1 cellular context compared by ENCODE assay signal in the genomic region with DNA sequence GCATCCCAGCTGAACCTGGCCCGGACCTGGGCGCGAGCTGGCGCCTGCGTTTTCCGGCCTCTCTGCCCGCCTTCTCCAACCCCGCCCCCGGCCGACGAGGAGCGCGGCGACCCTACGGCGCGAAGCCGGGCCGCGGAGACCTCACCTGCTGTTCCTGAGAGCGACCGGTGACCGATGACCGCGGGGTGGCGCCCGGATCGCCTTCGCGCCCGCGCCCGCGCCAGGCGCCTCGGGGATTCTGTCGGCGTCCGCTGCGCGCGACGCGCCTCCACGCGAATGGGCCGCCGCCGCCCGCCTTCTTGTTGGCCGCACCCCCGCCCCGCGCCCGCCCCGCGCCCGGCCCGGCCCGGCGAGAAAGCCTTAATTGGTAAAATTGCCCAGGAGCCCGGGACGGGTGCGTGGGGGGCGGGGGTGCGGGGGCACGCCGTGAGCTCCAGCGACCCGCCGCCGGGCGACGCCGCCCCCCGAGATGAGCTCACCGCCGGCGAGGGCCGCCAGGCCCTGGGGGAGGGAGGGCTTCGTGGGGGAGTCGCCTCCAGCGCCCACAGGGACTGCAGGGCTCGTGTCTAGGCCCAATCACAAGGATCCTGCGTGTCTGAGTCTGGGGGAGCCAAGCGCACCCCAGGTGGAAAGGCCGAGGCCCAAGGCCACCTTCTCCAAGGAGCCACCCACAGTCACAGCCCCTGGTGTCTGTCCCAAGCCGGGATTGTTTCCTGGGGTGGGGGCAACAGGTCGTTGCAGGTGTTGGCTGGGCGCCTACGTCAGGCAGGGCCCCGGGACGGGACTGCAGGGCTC.
TF ChIP-seq lines count a peak whose summit lies in the region.

A gene with protein sequence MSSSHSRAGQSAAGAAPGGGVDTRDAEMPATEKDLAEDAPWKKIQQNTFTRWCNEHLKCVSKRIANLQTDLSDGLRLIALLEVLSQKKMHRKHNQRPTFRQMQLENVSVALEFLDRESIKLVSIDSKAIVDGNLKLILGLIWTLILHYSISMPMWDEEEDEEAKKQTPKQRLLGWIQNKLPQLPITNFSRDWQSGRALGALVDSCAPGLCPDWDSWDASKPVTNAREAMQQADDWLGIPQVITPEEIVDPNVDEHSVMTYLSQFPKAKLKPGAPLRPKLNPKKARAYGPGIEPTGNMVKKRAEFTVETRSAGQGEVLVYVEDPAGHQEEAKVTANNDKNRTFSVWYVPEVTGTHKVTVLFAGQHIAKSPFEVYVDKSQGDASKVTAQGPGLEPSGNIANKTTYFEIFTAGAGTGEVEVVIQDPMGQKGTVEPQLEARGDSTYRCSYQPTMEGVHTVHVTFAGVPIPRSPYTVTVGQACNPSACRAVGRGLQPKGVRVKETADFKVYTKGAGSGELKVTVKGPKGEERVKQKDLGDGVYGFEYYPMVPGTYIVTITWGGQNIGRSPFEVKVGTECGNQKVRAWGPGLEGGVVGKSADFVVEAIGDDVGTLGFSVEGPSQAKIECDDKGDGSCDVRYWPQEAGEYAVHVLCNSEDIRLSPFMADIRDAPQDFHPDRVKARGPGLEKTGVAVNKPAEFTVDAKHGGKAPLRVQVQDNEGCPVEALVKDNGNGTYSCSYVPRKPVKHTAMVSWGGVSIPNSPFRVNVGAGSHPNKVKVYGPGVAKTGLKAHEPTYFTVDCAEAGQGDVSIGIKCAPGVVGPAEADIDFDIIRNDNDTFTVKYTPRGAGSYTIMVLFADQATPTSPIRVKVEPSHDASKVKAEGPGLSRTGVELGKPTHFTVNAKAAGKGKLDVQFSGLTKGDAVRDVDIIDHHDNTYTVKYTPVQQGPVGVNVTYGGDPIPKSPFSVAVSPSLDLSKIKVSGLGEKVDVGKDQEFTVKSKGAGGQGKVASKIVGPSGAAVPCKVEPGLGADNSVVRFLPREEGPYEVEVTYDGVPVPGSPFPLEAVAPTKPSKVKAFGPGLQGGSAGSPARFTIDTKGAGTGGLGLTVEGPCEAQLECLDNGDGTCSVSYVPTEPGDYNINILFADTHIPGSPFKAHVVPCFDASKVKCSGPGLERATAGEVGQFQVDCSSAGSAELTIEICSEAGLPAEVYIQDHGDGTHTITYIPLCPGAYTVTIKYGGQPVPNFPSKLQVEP (N-terminal part only) (minus strand): TSS at position 274 of the 795 bp plus-strand sequence. CDS start 3,389 bp downstream, outside the sequence.

TF ChIP-seq in HEK293, 187 proteins besides CTCF, POLR2A, EP300 and RAD21 (continued from another document and continues in another):
- TF ChIP-seq, protein P1, sequence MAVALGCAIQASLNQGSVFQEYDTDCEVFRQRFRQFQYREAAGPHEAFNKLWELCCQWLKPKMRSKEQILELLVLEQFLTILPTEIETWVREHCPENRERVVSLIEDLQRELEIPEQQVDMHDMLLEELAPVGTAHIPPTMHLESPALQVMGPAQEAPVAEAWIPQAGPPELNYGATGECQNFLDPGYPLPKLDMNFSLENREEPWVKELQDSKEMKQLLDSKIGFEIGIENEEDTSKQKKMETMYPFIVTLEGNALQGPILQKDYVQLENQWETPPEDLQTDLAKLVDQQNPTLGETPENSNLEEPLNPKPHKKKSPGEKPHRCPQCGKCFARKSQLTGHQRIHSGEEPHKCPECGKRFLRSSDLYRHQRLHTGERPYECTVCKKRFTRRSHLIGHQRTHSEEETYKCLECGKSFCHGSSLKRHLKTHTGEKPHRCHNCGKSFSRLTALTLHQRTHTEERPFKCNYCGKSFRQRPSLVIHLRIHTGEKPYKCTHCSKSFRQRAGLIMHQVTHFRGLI (tag by site-specific recombination; IDR thresholded peaks at IDR 0.05) = peak; percentile 37; the same call in 1 of the 2 replicates
- TF ChIP-seq ZNF341 (tag by site-specific recombination; IDR thresholded peaks at IDR 0.05; ENCODE audit: low read depth) (no peak), ZXDB (tag by site-specific recombination; IDR thresholded peaks at IDR 0.05) (peak; percentile 33; the same call in 1 of the 2 replicates), SP3 (tag by site-specific recombination; IDR thresholded peaks at IDR 0.05) (peak; percentile 39; the same call in 1 of the 2 replicates), GLI2 (tag by site-specific recombination; IDR thresholded peaks at IDR 0.05; ENCODE audit: borderline replicate concordance, low read depth) (no peak), ZNF184 (tag by site-specific recombination; IDR thresholded peaks at IDR 0.05) (no peak), ZNF223 (tag by site-specific recombination; IDR thresholded peaks at IDR 0.05) (no peak), ZNF202 (tag by site-specific recombination; IDR thresholded peaks at IDR 0.05; ENCODE audit: borderline replicate concordance) (no peak), ZNF404 (tag by site-specific recombination; IDR thresholded peaks at IDR 0.05) (no peak), BCL11B (tag by site-specific recombination; IDR thresholded peaks at IDR 0.05; ENCODE audit: low read depth) (no peak), ZBTB20 (tag by site-specific recombination; IDR thresholded peaks at IDR 0.05) (peak; percentile 99), GLI4 (tag by site-specific recombination; IDR thresholded peaks at IDR 0.05) (no peak), ZBTB8A (tag by site-specific recombination; IDR thresholded peaks at IDR 0.05) (peak; percentile 86), ZFHX2 (tag by site-specific recombination; conservative IDR thresholded peaks at IDR 0.05) (peak; percentile 87), KLF9 (tag by site-specific recombination; IDR thresholded peaks at IDR 0.05; ENCODE audit: low read depth) (no peak; the same call in 1 of the 2 replicates), ZNF324 (tag by site-specific recombination; IDR thresholded peaks at IDR 0.05) (no peak), ZNF423 (tag by site-specific recombination; IDR thresholded peaks at IDR 0.05) (0 out of 2 replicates have a peak, but pooled peaks have one; percentile 43), ZFP41 (tag by site-specific recombination; IDR thresholded peaks at IDR 0.05; ENCODE audit: borderline replicate concordance) (no peak), SP2 (tag by site-specific recombination; IDR thresholded peaks at IDR 0.05) (peak; percentile 33), ZEB2 (tag by site-specific recombination; IDR thresholded peaks at IDR 0.05) (peak; percentile 71; the same call in 1 of the 2 replicates), SCRT1 (tag by site-specific recombination; IDR thresholded peaks at IDR 0.05; ENCODE audit: borderline replicate concordance) (peak; percentile 94), ZNF248 (tag by site-specific recombination; IDR thresholded peaks at IDR 0.05) (no peak), ZNF2 (tag by site-specific recombination; IDR thresholded peaks at IDR 0.05) (peak; percentile 19; the same call in 1 of the 2 replicates), KLF1 (tag by site-specific recombination; IDR thresholded peaks at IDR 0.05) (peak; percentile 43), ZNF624 (tag by site-specific recombination; IDR thresholded peaks at IDR 0.05) (no peak)
- TF ChIP-seq, protein P2, sequence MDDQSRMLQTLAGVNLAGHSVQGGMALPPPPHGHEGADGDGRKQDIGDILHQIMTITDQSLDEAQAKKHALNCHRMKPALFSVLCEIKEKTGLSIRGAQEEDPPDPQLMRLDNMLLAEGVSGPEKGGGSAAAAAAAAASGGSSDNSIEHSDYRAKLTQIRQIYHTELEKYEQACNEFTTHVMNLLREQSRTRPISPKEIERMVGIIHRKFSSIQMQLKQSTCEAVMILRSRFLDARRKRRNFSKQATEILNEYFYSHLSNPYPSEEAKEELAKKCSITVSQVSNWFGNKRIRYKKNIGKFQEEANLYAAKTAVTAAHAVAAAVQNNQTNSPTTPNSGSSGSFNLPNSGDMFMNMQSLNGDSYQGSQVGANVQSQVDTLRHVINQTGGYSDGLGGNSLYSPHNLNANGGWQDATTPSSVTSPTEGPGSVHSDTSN (CRISPR knock-in tag; IDR thresholded peaks at IDR 0.05) = no peak; the same call in 1 of the 2 replicates
- TF ChIP-seq, protein P3, sequence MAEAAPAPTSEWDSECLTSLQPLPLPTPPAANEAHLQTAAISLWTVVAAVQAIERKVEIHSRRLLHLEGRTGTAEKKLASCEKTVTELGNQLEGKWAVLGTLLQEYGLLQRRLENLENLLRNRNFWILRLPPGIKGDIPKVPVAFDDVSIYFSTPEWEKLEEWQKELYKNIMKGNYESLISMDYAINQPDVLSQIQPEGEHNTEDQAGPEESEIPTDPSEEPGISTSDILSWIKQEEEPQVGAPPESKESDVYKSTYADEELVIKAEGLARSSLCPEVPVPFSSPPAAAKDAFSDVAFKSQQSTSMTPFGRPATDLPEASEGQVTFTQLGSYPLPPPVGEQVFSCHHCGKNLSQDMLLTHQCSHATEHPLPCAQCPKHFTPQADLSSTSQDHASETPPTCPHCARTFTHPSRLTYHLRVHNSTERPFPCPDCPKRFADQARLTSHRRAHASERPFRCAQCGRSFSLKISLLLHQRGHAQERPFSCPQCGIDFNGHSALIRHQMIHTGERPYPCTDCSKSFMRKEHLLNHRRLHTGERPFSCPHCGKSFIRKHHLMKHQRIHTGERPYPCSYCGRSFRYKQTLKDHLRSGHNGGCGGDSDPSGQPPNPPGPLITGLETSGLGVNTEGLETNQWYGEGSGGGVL (tag by site-specific recombination; IDR thresholded peaks at IDR 0.05) = peak; percentile 58; the same call in 1 of the 2 replicates
- TF ChIP-seq, protein P4, sequence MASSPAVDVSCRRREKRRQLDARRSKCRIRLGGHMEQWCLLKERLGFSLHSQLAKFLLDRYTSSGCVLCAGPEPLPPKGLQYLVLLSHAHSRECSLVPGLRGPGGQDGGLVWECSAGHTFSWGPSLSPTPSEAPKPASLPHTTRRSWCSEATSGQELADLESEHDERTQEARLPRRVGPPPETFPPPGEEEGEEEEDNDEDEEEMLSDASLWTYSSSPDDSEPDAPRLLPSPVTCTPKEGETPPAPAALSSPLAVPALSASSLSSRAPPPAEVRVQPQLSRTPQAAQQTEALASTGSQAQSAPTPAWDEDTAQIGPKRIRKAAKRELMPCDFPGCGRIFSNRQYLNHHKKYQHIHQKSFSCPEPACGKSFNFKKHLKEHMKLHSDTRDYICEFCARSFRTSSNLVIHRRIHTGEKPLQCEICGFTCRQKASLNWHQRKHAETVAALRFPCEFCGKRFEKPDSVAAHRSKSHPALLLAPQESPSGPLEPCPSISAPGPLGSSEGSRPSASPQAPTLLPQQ (tag by site-specific recombination; IDR thresholded peaks at IDR 0.05) = 0 out of 2 replicates have a peak, but pooled peaks have one; percentile 7
- TF ChIP-seq, protein P5, sequence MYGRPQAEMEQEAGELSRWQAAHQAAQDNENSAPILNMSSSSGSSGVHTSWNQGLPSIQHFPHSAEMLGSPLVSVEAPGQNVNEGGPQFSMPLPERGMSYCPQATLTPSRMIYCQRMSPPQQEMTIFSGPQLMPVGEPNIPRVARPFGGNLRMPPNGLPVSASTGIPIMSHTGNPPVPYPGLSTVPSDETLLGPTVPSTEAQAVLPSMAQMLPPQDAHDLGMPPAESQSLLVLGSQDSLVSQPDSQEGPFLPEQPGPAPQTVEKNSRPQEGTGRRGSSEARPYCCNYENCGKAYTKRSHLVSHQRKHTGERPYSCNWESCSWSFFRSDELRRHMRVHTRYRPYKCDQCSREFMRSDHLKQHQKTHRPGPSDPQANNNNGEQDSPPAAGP (tag by site-specific recombination; IDR thresholded peaks at IDR 0.05) = peak; percentile 64; the same call in 1 of the 2 replicates
- TF ChIP-seq, protein P6, sequence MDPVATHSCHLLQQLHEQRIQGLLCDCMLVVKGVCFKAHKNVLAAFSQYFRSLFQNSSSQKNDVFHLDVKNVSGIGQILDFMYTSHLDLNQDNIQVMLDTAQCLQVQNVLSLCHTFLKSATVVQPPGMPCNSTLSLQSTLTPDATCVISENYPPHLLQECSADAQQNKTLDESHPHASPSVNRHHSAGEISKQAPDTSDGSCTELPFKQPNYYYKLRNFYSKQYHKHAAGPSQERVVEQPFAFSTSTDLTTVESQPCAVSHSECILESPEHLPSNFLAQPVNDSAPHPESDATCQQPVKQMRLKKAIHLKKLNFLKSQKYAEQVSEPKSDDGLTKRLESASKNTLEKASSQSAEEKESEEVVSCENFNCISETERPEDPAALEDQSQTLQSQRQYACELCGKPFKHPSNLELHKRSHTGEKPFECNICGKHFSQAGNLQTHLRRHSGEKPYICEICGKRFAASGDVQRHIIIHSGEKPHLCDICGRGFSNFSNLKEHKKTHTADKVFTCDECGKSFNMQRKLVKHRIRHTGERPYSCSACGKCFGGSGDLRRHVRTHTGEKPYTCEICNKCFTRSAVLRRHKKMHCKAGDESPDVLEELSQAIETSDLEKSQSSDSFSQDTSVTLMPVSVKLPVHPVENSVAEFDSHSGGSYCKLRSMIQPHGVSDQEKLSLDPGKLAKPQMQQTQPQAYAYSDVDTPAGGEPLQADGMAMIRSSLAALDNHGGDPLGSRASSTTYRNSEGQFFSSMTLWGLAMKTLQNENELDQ (tag by site-specific recombination; IDR thresholded peaks at IDR 0.05; ENCODE audit: low read depth) = no peak
- TF ChIP-seq, protein P7, sequence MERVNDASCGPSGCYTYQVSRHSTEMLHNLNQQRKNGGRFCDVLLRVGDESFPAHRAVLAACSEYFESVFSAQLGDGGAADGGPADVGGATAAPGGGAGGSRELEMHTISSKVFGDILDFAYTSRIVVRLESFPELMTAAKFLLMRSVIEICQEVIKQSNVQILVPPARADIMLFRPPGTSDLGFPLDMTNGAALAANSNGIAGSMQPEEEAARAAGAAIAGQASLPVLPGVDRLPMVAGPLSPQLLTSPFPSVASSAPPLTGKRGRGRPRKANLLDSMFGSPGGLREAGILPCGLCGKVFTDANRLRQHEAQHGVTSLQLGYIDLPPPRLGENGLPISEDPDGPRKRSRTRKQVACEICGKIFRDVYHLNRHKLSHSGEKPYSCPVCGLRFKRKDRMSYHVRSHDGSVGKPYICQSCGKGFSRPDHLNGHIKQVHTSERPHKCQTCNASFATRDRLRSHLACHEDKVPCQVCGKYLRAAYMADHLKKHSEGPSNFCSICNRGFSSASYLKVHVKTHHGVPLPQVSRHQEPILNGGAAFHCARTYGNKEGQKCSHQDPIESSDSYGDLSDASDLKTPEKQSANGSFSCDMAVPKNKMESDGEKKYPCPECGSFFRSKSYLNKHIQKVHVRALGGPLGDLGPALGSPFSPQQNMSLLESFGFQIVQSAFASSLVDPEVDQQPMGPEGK (tag by site-specific recombination; IDR thresholded peaks at IDR 0.05) = peak; percentile 81
- TF ChIP-seq, protein P8, sequence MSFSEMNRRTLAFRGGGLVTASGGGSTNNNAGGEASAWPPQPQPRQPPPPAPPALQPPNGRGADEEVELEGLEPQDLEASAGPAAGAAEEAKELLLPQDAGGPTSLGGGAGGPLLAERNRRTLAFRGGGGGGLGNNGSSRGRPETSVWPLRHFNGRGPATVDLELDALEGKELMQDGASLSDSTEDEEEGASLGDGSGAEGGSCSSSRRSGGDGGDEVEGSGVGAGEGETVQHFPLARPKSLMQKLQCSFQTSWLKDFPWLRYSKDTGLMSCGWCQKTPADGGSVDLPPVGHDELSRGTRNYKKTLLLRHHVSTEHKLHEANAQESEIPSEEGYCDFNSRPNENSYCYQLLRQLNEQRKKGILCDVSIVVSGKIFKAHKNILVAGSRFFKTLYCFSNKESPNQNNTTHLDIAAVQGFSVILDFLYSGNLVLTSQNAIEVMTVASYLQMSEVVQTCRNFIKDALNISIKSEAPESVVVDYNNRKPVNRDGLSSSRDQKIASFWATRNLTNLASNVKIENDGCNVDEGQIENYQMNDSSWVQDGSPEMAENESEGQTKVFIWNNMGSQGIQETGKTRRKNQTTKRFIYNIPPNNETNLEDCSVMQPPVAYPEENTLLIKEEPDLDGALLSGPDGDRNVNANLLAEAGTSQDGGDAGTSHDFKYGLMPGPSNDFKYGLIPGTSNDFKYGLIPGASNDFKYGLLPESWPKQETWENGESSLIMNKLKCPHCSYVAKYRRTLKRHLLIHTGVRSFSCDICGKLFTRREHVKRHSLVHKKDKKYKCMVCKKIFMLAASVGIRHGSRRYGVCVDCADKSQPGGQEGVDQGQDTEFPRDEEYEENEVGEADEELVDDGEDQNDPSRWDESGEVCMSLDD (tag by site-specific recombination; IDR thresholded peaks at IDR 0.05) = peak; percentile 16; the same call in 1 of the 2 replicates
